In genomic region chr1:26614655-26615411, GRCh38 we compare ENCODE assay signal across 21 cellular contexts.
"Had no signal": no experiment of that assay in that cellular context is flagged by ENCODE, and none has a peak within 500 bp of the region (broad histone marks: within the 10 kb centered on the region; RNA-seq: fewer than 3 reads in every experiment).

No MANE protein-coding gene starts in this region.

- H3K36me3 Mint-ChIP-seq: activated CD8-positive, alpha-beta memory T cell treated with anti-CD3 and anti-CD28 coated beads, Interleukin-2, amount 10 ng/mL, durations not matched to agents 7 days and 5 days had no signal

- H3K9me3 Mint-ChIP-seq: activated CD4-positive, alpha-beta T cell treated with anti-CD3 and anti-CD28 coated beads, Interleukin-2, amount 10 ng/mL, durations not matched to agents 24 days and 14 days; T-helper 1 cell treated with Interleukin-12 subunit alpha and Interleukin-12 subunit beta and Interleukin-4 antibody, amounts not matched to agents 30 μg/mL and 1 μg/mL, for 36 hours had no signal

- H3K36me3 ChIP-seq: breast epithelium, MG63 had no signal

- DNase-seq: activated CD4-positive, alpha-beta T cell treated with anti-CD3 and anti-CD28 coated beads, Interleukin-2, amount 10 ng/mL, durations not matched to agents 24 days and 14 days; activated CD4-positive, alpha-beta T cell treated with anti-CD3 and anti-CD28 coated beads, Interleukin-2, amount 50 U/mL, for 48 hours; activated CD8-positive, alpha-beta memory T cell treated with anti-CD3 and anti-CD28 coated beads, Interleukin-2, amount 10 ng/mL, durations not matched to agents 7 days and 5 days; activated naive CD4-positive, alpha-beta T cell treated with anti-CD3 and anti-CD28 coated beads, Interleukin-2, amount 50 U/mL, for 16 hours; activated T-cell treated with anti-CD3 and anti-CD28 coated beads for 4 hours; aorta; MG63; MV-4-11; NCI-H1092 treated with DMSO at 0.1 percent for 48 hours; NCI-H1436; NCI-H1694 treated with DMSO at 0.1 percent for 48 hours; NCI-H2081 treated with DMSO at 0.1 percent for 48 hours; NCI-H446; NCI-H524; SHP77 had no signal

- ATAC-seq: activated CD4-positive, CD25-positive, alpha-beta regulatory T cell treated with anti-CD3 and anti-CD28 coated beads, Interleukin-2, amount 50 U/mL, for 24 hours; activated CD8-positive, alpha-beta memory T cell treated with anti-CD3 and anti-CD28 coated beads, Interleukin-2, amount 10 ng/mL, durations not matched to agents 7 days and 5 days; PC-3 had no signal

- FAIRE-seq: RCC 7860 had no signal

- H3K27ac ChIP-seq: breast epithelium, coronary artery had no signal

- H3K27me3 ChIP-seq: breast epithelium, MG63 had no signal

- H3K4me1 ChIP-seq: breast epithelium had no signal

- H3K4me3 ChIP-seq: breast epithelium, coronary artery, MG63 had no signal

- H3K27ac Mint-ChIP-seq: activated CD4-positive, alpha-beta T cell treated with anti-CD3 and anti-CD28 coated beads, Interleukin-2, amount 10 ng/mL, durations not matched to agents 24 days and 14 days; activated CD8-positive, alpha-beta memory T cell treated with anti-CD3 and anti-CD28 coated beads, Interleukin-2, amount 10 ng/mL, durations not matched to agents 7 days and 5 days; T-helper 1 cell treated with Interleukin-12 subunit alpha and Interleukin-12 subunit beta and Interleukin-4 antibody, amounts not matched to agents 30 μg/mL and 1 μg/mL, for 36 hours had no signal

- H3K9me3 ChIP-seq: breast epithelium, MG63 had no signal

- H3K4me3 Mint-ChIP-seq: activated CD4-positive, alpha-beta T cell treated with anti-CD3 and anti-CD28 coated beads, Interleukin-2, amount 10 ng/mL, durations not matched to agents 24 days and 14 days; activated CD8-positive, alpha-beta memory T cell treated with anti-CD3 and anti-CD28 coated beads, Interleukin-2, amount 10 ng/mL, durations not matched to agents 7 days and 5 days; T-helper 1 cell treated with Interleukin-12 subunit alpha and Interleukin-12 subunit beta and Interleukin-4 antibody, amounts not matched to agents 30 μg/mL and 1 μg/mL, for 36 hours had no signal
